In the genomic region with DNA sequence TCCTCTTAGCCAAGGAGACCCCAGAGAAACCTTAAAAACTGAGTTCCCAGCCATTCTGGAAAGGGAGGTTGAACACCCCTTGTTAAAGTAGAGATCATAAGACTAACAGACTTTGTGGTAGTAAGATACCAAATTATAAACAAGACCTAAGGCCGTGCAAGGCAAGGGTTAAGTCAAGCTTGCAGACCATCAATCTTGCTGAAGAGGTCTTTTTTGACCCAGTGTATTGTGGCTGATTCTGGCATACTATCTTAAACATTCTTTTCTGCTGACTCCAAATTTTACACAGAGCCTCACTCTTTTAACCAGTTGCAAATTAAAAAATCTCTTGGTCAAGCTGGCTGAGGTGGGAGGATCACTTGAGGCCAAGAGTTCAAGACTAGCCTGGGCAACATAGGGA, we compare ENCODE assay signal across 9 cellular contexts. TPM values are rescaled to one million over a fixed set of nuclear protein-coding genes. Genes with fewer than 3 reads are reported as not detected.
A peak's percentile ranks its signal among the peaks of the same experiment; 100 is the strongest.
DNase-seq lines count a peak whose midpoint lies in the region; ATAC-seq and TF ChIP-seq lines count a peak whose summit lies in the region.
"Had no signal": no experiment of that assay in that cellular context is flagged by ENCODE, and none has a peak within 500 bp of the region (broad histone marks: within the 10 kb centered on the region; RNA-seq: fewer than 3 reads in every experiment).

No MANE protein-coding gene starts in this region.

- 38 to 53% (median 52%) methylated on average over 1 of the region's 1 CpG for WGBS in ovary, 3 donors

- TF ChIP-seq POLR2A in vagina (IDR thresholded peaks at IDR 0.05) (no peak), ovary (IDR thresholded peaks at IDR 0.05) (no peak)

- H3K27me3 Mint-ChIP-seq in stimulated activated naive CD8-positive, alpha-beta T cell treated with anti-CD3 and anti-CD28 coated beads, Interleukin-15, Interleukin-2, amounts not matched to agents 100 ng/mL and 50 ng/mL, for 24 hours: no peaks in the 10 kb centered on the region
- no peaks in the 10 kb centered on the region for H3K27me3 Mint-ChIP-seq in activated T-helper 17 cell treated with anti-CD3 and anti-CD28 coated beads, Interleukin-2, amount 50 U/mL, for 72 hours

- H3K9me3 ChIP-seq in vagina (no peaks in the 10 kb centered on the region), ovary (no peaks in the 10 kb centered on the region)
- H3K9me3 ChIP-seq: SJSA1 had no signal

- no peak for ATAC-seq in stimulated activated naive CD8-positive, alpha-beta T cell treated with anti-CD3 and anti-CD28 coated beads, Interleukin-15, Interleukin-2, amounts not matched to agents 100 U/mL and 50 U/mL, for 24 hours
- ATAC-seq in activated T-helper 17 cell treated with anti-CD3 and anti-CD28 coated beads, Interleukin-2, amount 50 U/mL, for 72 hours (replicated peaks): no peak

- H3K36me3 Mint-ChIP-seq in stimulated activated naive CD8-positive, alpha-beta T cell treated with anti-CD3 and anti-CD28 coated beads, Interleukin-15, Interleukin-2, amounts not matched to agents 100 ng/mL and 50 ng/mL, for 24 hours (ENCODE audit: low read depth): peaks cover 35% of the 10 kb centered on the region
- peaks cover 43% of the 10 kb centered on the region for H3K36me3 Mint-ChIP-seq in activated T-helper 17 cell treated with anti-CD3 and anti-CD28 coated beads, Interleukin-2, amount 50 U/mL, for 72 hours (ENCODE audit: low read depth)

- peak overlapping the region; percentile 96 for H3K4me3 Mint-ChIP-seq in stimulated activated naive CD8-positive, alpha-beta T cell treated with anti-CD3 and anti-CD28 coated beads, Interleukin-15, Interleukin-2, amounts not matched to agents 100 ng/mL and 50 ng/mL, for 24 hours
- peak overlapping the region; percentile 95 for H3K4me3 Mint-ChIP-seq in activated T-helper 17 cell treated with anti-CD3 and anti-CD28 coated beads, Interleukin-2, amount 50 U/mL, for 72 hours

- H3K4me1 Mint-ChIP-seq in stimulated activated naive CD8-positive, alpha-beta T cell treated with anti-CD3 and anti-CD28 coated beads, Interleukin-15, Interleukin-2, amounts not matched to agents 100 ng/mL and 50 ng/mL, for 24 hours (ENCODE audit: low read depth): peaks cover 38% of the 10 kb centered on the region
- peaks cover 20% of the 10 kb centered on the region for H3K4me1 Mint-ChIP-seq in activated T-helper 17 cell treated with anti-CD3 and anti-CD28 coated beads, Interleukin-2, amount 50 U/mL, for 72 hours

- no peaks in the 10 kb centered on the region for H3K9me3 Mint-ChIP-seq in stimulated activated naive CD8-positive, alpha-beta T cell treated with anti-CD3 and anti-CD28 coated beads, Interleukin-15, Interleukin-2, amounts not matched to agents 100 ng/mL and 50 ng/mL, for 24 hours
- H3K9me3 Mint-ChIP-seq in activated T-helper 17 cell treated with anti-CD3 and anti-CD28 coated beads, Interleukin-2, amount 50 U/mL, for 72 hours: no peaks in the 10 kb centered on the region

- no peak for TF ChIP-seq EP300 in ovary (IDR thresholded peaks at IDR 0.05)

- H3K27ac ChIP-seq in layer of hippocampus (ENCODE audit: low read depth, low read length) (peak overlapping the region; percentile 95), vagina (peak overlapping the region; percentile 92), ovary (peak overlapping the region in 1 of 2 donors; percentile 90)

- H3K4me1 ChIP-seq in vagina (peaks cover 41% of the 10 kb centered on the region), ovary (ENCODE audit: insufficient read depth) (peaks cover 6% of the 10 kb centered on the region)

- intact Hi-C loops in vagina (cut with DNase I) (no loop called here), ovary (cut with DNase I) (loop anchor here in 2 of 4 donors (10.0 kb wide), 3 partner anchors 128 to 228 kb away; partner anchors contain the start of gene PURB (in 1 of the 2))

- peak overlapping the region in 1 of 2 donors; percentile 71 for H3K4me3 ChIP-seq in vagina
- H3K4me3 ChIP-seq in ovary: no peak overlapping the region

- no peaks in the 10 kb centered on the region for H3K27me3 ChIP-seq in layer of hippocampus (ENCODE audit: control insufficient read depth, insufficient read depth, low read length)
- no peaks in the 10 kb centered on the region for H3K27me3 ChIP-seq in vagina
- H3K27me3 ChIP-seq in ovary: no peaks in the 10 kb centered on the region

- no peak for DNase-seq in stimulated activated naive CD8-positive, alpha-beta T cell treated with anti-CD3 and anti-CD28 coated beads, Interleukin-15, Interleukin-2, amounts not matched to agents 100 U/mL and 50 U/mL, for 24 hours
- DNase-seq in vagina (ENCODE audit: extremely low spot score in 2 of 2): no peak
- DNase-seq in NCI-H1417 treated with DMSO at 0.1 percent for 48 hours (lab: John Stamatoyannopoulos, UW): no peak
- DNase-seq in ovary: no peak
- no peak for DNase-seq in NCI-H146 (lab: John Stamatoyannopoulos, UW)

- H3K27ac Mint-ChIP-seq in stimulated activated naive CD8-positive, alpha-beta T cell treated with anti-CD3 and anti-CD28 coated beads, Interleukin-15, Interleukin-2, amounts not matched to agents 100 ng/mL and 50 ng/mL, for 24 hours: peak overlapping the region; percentile 98
- H3K27ac Mint-ChIP-seq in activated T-helper 17 cell treated with anti-CD3 and anti-CD28 coated beads, Interleukin-2, amount 50 U/mL, for 72 hours: peak overlapping the region; percentile 99

- H3K36me3 ChIP-seq in vagina: peaks cover 0 to 15% of the 10 kb centered on the region in 2 donors
- H3K36me3 ChIP-seq in ovary: no peaks in the 10 kb centered on the region

- no peak for TF ChIP-seq CTCF in vagina (IDR thresholded peaks at IDR 0.05)
- no peak for TF ChIP-seq CTCF in ovary (IDR thresholded peaks at IDR 0.05)

RNA-seq across cellular contexts. Expression of gene TBRG4, which starts 1.2 kb away (rescaled TPM):
- 100 to 1,000 TPM; 119 to 177 TPM for total RNA-seq in activated T-helper 17 cell treated with anti-CD3 and anti-CD28 coated beads, Interleukin-2, amount 50 U/mL, for 72 hours
- total RNA-seq in vagina (71.2 TPM), ovary (10 to 100 TPM; 28.9 to 67.5 (median 50.8) TPM)
- polyA plus RNA-seq in ovary: 10 to 100 TPM; 28.6 to 34.0 TPM

RNA-seq across cellular contexts. Expression of gene NACAD, which starts 23.9 kb away (rescaled TPM):
- total RNA-seq in activated T-helper 17 cell treated with anti-CD3 and anti-CD28 coated beads, Interleukin-2, amount 50 U/mL, for 72 hours: 1 to 10 TPM in 1 of 2 donors, under 1 TPM in 1; 0.71 to 1.3 TPM
- total RNA-seq in vagina: 9.6 TPM
- 10 to 100 TPM in 5 of 7 donors, 1 to 10 TPM in 2; 5.1 to 24.1 (median 18.8) TPM for total RNA-seq in ovary
- 1 to 10 TPM; 4.1 to 8.1 TPM for polyA plus RNA-seq in ovary

RNA-seq across cellular contexts. Expression of gene RAMP3, which starts 44.9 kb away (rescaled TPM):
- total RNA-seq in activated T-helper 17 cell treated with anti-CD3 and anti-CD28 coated beads, Interleukin-2, amount 50 U/mL, for 72 hours: not detected
- total RNA-seq in vagina (50.1 TPM), ovary (10 to 100 TPM in 3 of 7 donors, 1 to 10 TPM in 4; 2.9 to 26.0 (median 8.0) TPM)
- polyA plus RNA-seq in ovary: 10 to 100 TPM in 1 of 2 donors, 1 to 10 TPM in 1; 4.0 to 14.8 TPM
- total RNA-seq: SJSA1 had no signal
